Comparison of ENCODE assay signal across 12 cellular contexts in genomic region chr11:12112731-12113130, GRCh38. TPM values are rescaled to one million over a fixed set of nuclear protein-coding genes. Genes with fewer than 3 reads are reported as not detected.
A peak's percentile ranks its signal among the peaks of the same experiment; 100 is the strongest.
DNase-seq lines count a peak whose midpoint lies in the region; ATAC-seq and TF ChIP-seq lines count a peak whose summit lies in the region.
"Had no signal": no experiment of that assay in that cellular context is flagged by ENCODE, and none has a peak within 500 bp of the region (broad histone marks: within the 10 kb centered on the region; RNA-seq: fewer than 3 reads in every experiment).

No MANE protein-coding gene starts in this region.

- TF ChIP-seq CTCF in thyroid gland (IDR thresholded peaks at IDR 0.05): no peak

- DNase-seq in right cardiac atrium (no peak), Right ventricle myocardium superior (no peak), thyroid gland (no peak), G401 (ENCODE audit: low spot score) (no peak), NCI-H526 (lab: John Stamatoyannopoulos, UW) (no peak)
- no peak for DNase-seq in central memory CD8-positive, alpha-beta T cell (ENCODE audit: low spot score in 2 of 2)
- DNase-seq in activated effector memory CD4-positive, alpha-beta T cell treated with anti-CD3 and anti-CD28 coated beads, Interleukin-2, amount 50 U/mL, for 16 hours: no peak
- DNase-seq: NCI-H2171, retina, T1000 had no signal

- H3K27ac ChIP-seq in right cardiac atrium (ENCODE audit: low read length): peak overlapping the region; percentile 49
- peak overlapping the region; percentile 26 to 67 for H3K27ac ChIP-seq in mucosa of rectum (ENCODE audit: low read depth in 2 of 2, low read length in 2 of 2)
- H3K27ac ChIP-seq in thyroid gland: peak overlapping the region in 1 of 3 donors; percentile 15

- intact Hi-C loops in right cardiac atrium (cut with DNase I): loop anchor here in 2 of 4 donors (5.0 to 10.0 kb wide), 2 partner anchors 65 to 132 kb away; no protein-coding TSS in a partner anchor
- intact Hi-C loops in Right ventricle myocardium superior (cut with DNase I): no loop called here
- intact Hi-C loops in thyroid gland (cut with DNase I): loop anchor here (10.0 kb wide), 1 partner anchor 122 kb away; no protein-coding TSS in a partner anchor

- peaks cover 7% of the 10 kb centered on the region for H3K36me3 Mint-ChIP-seq in central memory CD8-positive, alpha-beta T cell (ENCODE audit: insufficient read depth)

- H3K36me3 ChIP-seq in mucosa of rectum (ENCODE audit: control insufficient read depth in 2 of 2, insufficient read depth in 2 of 2, low read length in 2 of 2) (peaks cover 0 to 9% of the 10 kb centered on the region in 2 donors), thyroid gland (no peaks in the 10 kb centered on the region)

- 73% methylated on average over 2 of the region's 2 CpGs for WGBS in right cardiac atrium
- WGBS in thyroid gland, 2 donors: 92% methylated on average over 2 of the region's 2 CpGs

- ATAC-seq in right cardiac atrium: no peak
- ATAC-seq in Right ventricle myocardium superior (ENCODE audit: poor library complexity): no peak
- no peak for ATAC-seq in central memory CD8-positive, alpha-beta T cell (replicated peaks; ENCODE audit: extremely low read depth, poor library complexity, severe bottlenecking)

- H3K27me3 ChIP-seq in right cardiac atrium (ENCODE audit: control insufficient read depth, insufficient read depth) (no peaks in the 10 kb centered on the region), mucosa of rectum (ENCODE audit: control insufficient read depth in 2 of 2, insufficient read depth in 2 of 2, low read length in 2 of 2) (no peaks in the 10 kb centered on the region), thyroid gland (no peaks in the 10 kb centered on the region)

- H3K9me3 ChIP-seq in right cardiac atrium (ENCODE audit: control insufficient read depth, low read length) (no peaks in the 10 kb centered on the region), mucosa of rectum (ENCODE audit: control insufficient read depth in 2 of 2, low read length in 2 of 2) (no peaks in the 10 kb centered on the region), thyroid gland (no peaks in the 10 kb centered on the region)

- no peak for TF ChIP-seq POLR2A in thyroid gland (IDR thresholded peaks at IDR 0.05)

- H3K9ac ChIP-seq in mucosa of rectum (ENCODE audit: low read depth in 1 of 2, low read length in 2 of 2): peak overlapping the region in 1 of 2 donors; percentile 93

- peak overlapping the region; percentile 14 for H3K4me3 Mint-ChIP-seq in central memory CD8-positive, alpha-beta T cell
- H3K4me3 Mint-ChIP-seq: B cell had no signal

- no peaks in the 10 kb centered on the region for H3K27me3 Mint-ChIP-seq in central memory CD8-positive, alpha-beta T cell

- H3K27ac Mint-ChIP-seq in central memory CD8-positive, alpha-beta T cell (ENCODE audit: low read depth): no peak overlapping the region
- H3K27ac Mint-ChIP-seq: B cell had no signal

- H3K4me3 ChIP-seq in right cardiac atrium (ENCODE audit: low read length): no peak overlapping the region
- H3K4me3 ChIP-seq in mucosa of rectum (ENCODE audit: low read length in 2 of 2): peak overlapping the region in 1 of 2 donors; percentile 24
- H3K4me3 ChIP-seq in thyroid gland (replicated peaks in 1 of 3): no peak overlapping the region

- no peaks in the 10 kb centered on the region for H3K9me3 Mint-ChIP-seq in central memory CD8-positive, alpha-beta T cell

- peaks cover 55% of the 10 kb centered on the region for H3K4me1 Mint-ChIP-seq in central memory CD8-positive, alpha-beta T cell

- H3K4me1 ChIP-seq in right cardiac atrium (ENCODE audit: control insufficient read depth, insufficient read depth, low read length): peaks cover 23% of the 10 kb centered on the region
- peaks cover 11 to 33% of the 10 kb centered on the region in 2 donors for H3K4me1 ChIP-seq in mucosa of rectum (ENCODE audit: control insufficient read depth in 2 of 2, insufficient read depth in 2 of 2, low read length in 2 of 2)
- H3K4me1 ChIP-seq in thyroid gland: peaks cover 11 to 21% of the 10 kb centered on the region in 2 donors

- in situ Hi-C loops in G401 (cut with HindIII; ENCODE audit: low sequenced_read_pairs): no loop called here

RNA-seq across cellular contexts. Expression of gene MICAL2, which starts 2.3 kb away (rescaled TPM):
- 100 to 1,000 TPM in 1 of 4 donors, 10 to 100 TPM in 3; 92.1 to 115 (median 95.1) TPM for total RNA-seq in right cardiac atrium
- polyA plus RNA-seq in right cardiac atrium: 62.9 TPM
- 34.8 TPM for total RNA-seq in Right ventricle myocardium superior
- total RNA-seq in thyroid gland: 10 to 100 TPM; 27.4 to 63.6 (median 51.9) TPM
- total RNA-seq in G401 (2014; rRNA removed; shearing (Covaris generic)): 12.6 and 21.1 TPM in 2 replicates
